ENCODE assay signal across 1 cellular context in genomic region chr22:31080848-31081649, GRCh38.
TF ChIP-seq lines count a peak whose summit lies in the region.

Gene SMTN (plus strand): TSS chr22:31081318. CDS start chr22:31083259, 1,941 bp downstream.

TF ChIP-seq in HepG2, 621 proteins besides CTCF, POLR2A, EP300 and RAD21 (continued from another document and continues in another):
- TF ChIP-seq ZNF431 (CRISPR knock-in tag; IDR thresholded peaks at IDR 0.05; ENCODE audit: borderline replicate concordance, low read depth): 0 out of 2 replicates have a peak, but pooled peaks have one; percentile 52
- TF ChIP-seq ZNF275 (CRISPR knock-in tag; IDR thresholded peaks at IDR 0.05; ENCODE audit: borderline replicate concordance): no peak; the same call in 1 of the 2 replicates
- TF ChIP-seq MXI1 (IDR thresholded peaks at IDR 0.05; ENCODE audit: borderline replicate concordance, low read depth, low read length): peak; percentile 50; the same call in 1 of the 3 replicates
- no peak for TF ChIP-seq HNF4A (CRISPR knock-in tag; IDR thresholded peaks at IDR 0.05)
- TF ChIP-seq MIXL1 (CRISPR knock-in tag; IDR thresholded peaks at IDR 0.05): no peak
- peak; percentile 68 for TF ChIP-seq HNRNPLL (IDR thresholded peaks at IDR 0.05; ENCODE audit: low read depth, low read length, poor library complexity, severe bottlenecking)
- no peak for TF ChIP-seq SUZ12 (IDR thresholded peaks at IDR 0.05; ENCODE audit: low read depth, low read length)
- TF ChIP-seq XRCC5 (optimal IDR thresholded peaks at IDR 0.05; ENCODE audit: low read length): peak; percentile 41
- TF ChIP-seq NCOR1 (IDR thresholded peaks at IDR 0.05; ENCODE audit: borderline replicate concordance, low read length): peak; percentile 33; the same call in 1 of the 2 replicates
- TF ChIP-seq EED (CRISPR knock-in tag; IDR thresholded peaks at IDR 0.05): no peak
- TF ChIP-seq TGIF2 (CRISPR knock-in tag; IDR thresholded peaks at IDR 0.05): no peak
- TF ChIP-seq TP53 (CRISPR knock-in tag; conservative IDR thresholded peaks at IDR 0.05): no peak
- no peak for TF ChIP-seq PHB2 (IDR thresholded peaks at IDR 0.05; ENCODE audit: partially characterized antibody)
- no peak for TF ChIP-seq SMARCC2 (IDR thresholded peaks at IDR 0.05)
- TF ChIP-seq ZNF615 (CRISPR knock-in tag; IDR thresholded peaks at IDR 0.05; ENCODE audit: borderline replicate concordance): no peak
- TF ChIP-seq MIER3 (CRISPR knock-in tag; IDR thresholded peaks at IDR 0.05; ENCODE audit: borderline replicate concordance): peak; percentile 56; the same call in 1 of the 2 replicates
- TF ChIP-seq ZNF180 (CRISPR knock-in tag; IDR thresholded peaks at IDR 0.05; ENCODE audit: borderline replicate concordance, low read depth): no peak
- no peak for TF ChIP-seq ZNF205 (CRISPR knock-in tag; IDR thresholded peaks at IDR 0.05)
- TF ChIP-seq ZNF557 (CRISPR knock-in tag; IDR thresholded peaks at IDR 0.05): no peak
- TF ChIP-seq XBP1 (CRISPR knock-in tag; IDR thresholded peaks at IDR 0.05): no peak
- TF ChIP-seq MTERF4 (CRISPR knock-in tag; IDR thresholded peaks at IDR 0.05): no peak
- TF ChIP-seq ZNF382 (CRISPR knock-in tag; IDR thresholded peaks at IDR 0.05; ENCODE audit: borderline replicate concordance): no peak
- no peak for TF ChIP-seq KAT7 (CRISPR knock-in tag; IDR thresholded peaks at IDR 0.05; ENCODE audit: borderline replicate concordance)
- TF ChIP-seq FOXO1 (CRISPR knock-in tag; IDR thresholded peaks at IDR 0.05): no peak
- TF ChIP-seq ZFY (CRISPR knock-in tag; IDR thresholded peaks at IDR 0.05): no peak; the same call in 1 of the 2 replicates
- TF ChIP-seq, protein P1, sequence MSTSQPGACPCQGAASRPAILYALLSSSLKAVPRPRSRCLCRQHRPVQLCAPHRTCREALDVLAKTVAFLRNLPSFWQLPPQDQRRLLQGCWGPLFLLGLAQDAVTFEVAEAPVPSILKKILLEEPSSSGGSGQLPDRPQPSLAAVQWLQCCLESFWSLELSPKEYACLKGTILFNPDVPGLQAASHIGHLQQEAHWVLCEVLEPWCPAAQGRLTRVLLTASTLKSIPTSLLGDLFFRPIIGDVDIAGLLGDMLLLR (CRISPR knock-in tag; IDR thresholded peaks at IDR 0.05): no peak
- peak; percentile 41; the same call in 1 of the 2 replicates for TF ChIP-seq NR2C2 (CRISPR knock-in tag; IDR thresholded peaks at IDR 0.05; ENCODE audit: borderline replicate concordance)
- no peak; the same call in 1 of the 2 replicates for TF ChIP-seq RFXAP (CRISPR knock-in tag; IDR thresholded peaks at IDR 0.05; ENCODE audit: borderline replicate concordance)
- no peak for TF ChIP-seq ZNF660 (CRISPR knock-in tag; IDR thresholded peaks at IDR 0.05; ENCODE audit: borderline replicate concordance, low read depth)
- TF ChIP-seq, protein P2, sequence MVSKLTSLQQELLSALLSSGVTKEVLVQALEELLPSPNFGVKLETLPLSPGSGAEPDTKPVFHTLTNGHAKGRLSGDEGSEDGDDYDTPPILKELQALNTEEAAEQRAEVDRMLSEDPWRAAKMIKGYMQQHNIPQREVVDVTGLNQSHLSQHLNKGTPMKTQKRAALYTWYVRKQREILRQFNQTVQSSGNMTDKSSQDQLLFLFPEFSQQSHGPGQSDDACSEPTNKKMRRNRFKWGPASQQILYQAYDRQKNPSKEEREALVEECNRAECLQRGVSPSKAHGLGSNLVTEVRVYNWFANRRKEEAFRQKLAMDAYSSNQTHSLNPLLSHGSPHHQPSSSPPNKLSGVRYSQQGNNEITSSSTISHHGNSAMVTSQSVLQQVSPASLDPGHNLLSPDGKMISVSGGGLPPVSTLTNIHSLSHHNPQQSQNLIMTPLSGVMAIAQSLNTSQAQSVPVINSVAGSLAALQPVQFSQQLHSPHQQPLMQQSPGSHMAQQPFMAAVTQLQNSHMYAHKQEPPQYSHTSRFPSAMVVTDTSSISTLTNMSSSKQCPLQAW (CRISPR knock-in tag; IDR thresholded peaks at IDR 0.05): peak; percentile 66; the same call in 1 of the 2 replicates
- TF ChIP-seq RAD51 (IDR thresholded peaks at IDR 0.05; ENCODE audit: borderline replicate concordance): no peak
- peak; percentile 88 for TF ChIP-seq ZNF761 (CRISPR knock-in tag; conservative IDR thresholded peaks at IDR 0.05)
- TF ChIP-seq, protein P3, sequence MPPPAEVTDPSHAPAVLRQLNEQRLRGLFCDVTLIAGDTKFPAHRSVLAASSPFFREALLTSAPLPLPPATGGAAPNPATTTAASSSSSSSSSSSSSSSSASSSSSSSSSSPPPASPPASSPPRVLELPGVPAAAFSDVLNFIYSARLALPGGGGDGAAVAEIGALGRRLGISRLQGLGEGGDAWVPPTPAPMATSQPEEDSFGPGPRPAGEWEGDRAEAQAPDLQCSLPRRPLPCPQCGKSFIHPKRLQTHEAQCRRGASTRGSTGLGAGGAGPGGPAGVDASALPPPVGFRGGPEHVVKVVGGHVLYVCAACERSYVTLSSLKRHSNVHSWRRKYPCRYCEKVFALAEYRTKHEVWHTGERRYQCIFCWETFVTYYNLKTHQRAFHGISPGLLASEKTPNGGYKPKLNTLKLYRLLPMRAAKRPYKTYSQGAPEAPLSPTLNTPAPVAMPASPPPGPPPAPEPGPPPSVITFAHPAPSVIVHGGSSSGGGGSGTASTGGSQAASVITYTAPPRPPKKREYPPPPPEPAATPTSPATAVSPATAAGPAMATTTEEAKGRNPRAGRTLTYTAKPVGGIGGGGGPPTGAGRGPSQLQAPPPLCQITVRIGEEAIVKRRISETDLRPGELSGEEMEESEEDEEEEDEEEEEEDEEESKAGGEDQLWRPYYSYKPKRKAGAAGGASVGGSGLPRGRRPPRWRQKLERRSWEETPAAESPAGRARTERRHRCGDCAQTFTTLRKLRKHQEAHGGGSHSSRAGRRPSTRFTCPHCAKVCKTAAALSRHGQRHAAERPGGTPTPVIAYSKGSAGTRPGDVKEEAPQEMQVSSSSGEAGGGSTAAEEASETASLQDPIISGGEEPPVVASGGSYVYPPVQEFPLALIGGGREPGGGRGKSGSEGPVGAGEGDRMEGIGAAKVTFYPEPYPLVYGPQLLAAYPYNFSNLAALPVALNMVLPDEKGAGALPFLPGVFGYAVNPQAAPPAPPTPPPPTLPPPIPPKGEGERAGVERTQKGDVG (CRISPR knock-in tag; IDR thresholded peaks at IDR 0.05; ENCODE audit: borderline replicate concordance): peak; percentile 39; the same call in 1 of the 2 replicates
- TF ChIP-seq PCBP1 (IDR thresholded peaks at IDR 0.05; ENCODE audit: borderline replicate concordance, low read depth, low read length): no peak
- TF ChIP-seq ZNF747 (CRISPR knock-in tag; IDR thresholded peaks at IDR 0.05; ENCODE audit: borderline replicate concordance): no peak
- no peak for TF ChIP-seq SOX5 (CRISPR knock-in tag; IDR thresholded peaks at IDR 0.05; ENCODE audit: borderline replicate concordance)
- no peak for TF ChIP-seq ZNF10 (CRISPR knock-in tag; IDR thresholded peaks at IDR 0.05; ENCODE audit: borderline replicate concordance, low read depth)
- no peak for TF ChIP-seq CAMTA2 (CRISPR knock-in tag; IDR thresholded peaks at IDR 0.05; ENCODE audit: borderline replicate concordance)
- TF ChIP-seq ZNF225 (CRISPR knock-in tag; IDR thresholded peaks at IDR 0.05): no peak
- TF ChIP-seq, protein P4, sequence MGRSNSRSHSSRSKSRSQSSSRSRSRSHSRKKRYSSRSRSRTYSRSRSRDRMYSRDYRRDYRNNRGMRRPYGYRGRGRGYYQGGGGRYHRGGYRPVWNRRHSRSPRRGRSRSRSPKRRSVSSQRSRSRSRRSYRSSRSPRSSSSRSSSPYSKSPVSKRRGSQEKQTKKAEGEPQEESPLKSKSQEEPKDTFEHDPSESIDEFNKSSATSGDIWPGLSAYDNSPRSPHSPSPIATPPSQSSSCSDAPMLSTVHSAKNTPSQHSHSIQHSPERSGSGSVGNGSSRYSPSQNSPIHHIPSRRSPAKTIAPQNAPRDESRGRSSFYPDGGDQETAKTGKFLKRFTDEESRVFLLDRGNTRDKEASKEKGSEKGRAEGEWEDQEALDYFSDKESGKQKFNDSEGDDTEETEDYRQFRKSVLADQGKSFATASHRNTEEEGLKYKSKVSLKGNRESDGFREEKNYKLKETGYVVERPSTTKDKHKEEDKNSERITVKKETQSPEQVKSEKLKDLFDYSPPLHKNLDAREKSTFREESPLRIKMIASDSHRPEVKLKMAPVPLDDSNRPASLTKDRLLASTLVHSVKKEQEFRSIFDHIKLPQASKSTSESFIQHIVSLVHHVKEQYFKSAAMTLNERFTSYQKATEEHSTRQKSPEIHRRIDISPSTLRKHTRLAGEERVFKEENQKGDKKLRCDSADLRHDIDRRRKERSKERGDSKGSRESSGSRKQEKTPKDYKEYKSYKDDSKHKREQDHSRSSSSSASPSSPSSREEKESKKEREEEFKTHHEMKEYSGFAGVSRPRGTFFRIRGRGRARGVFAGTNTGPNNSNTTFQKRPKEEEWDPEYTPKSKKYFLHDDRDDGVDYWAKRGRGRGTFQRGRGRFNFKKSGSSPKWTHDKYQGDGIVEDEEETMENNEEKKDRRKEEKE (IDR thresholded peaks at IDR 0.05): no peak
- TF ChIP-seq TEAD3 (CRISPR knock-in tag; optimal IDR thresholded peaks at IDR 0.05; ENCODE audit: borderline replicate concordance): no peak
- no peak for TF ChIP-seq BRD4 (CRISPR knock-in tag; IDR thresholded peaks at IDR 0.05)
- TF ChIP-seq YEATS4 (CRISPR knock-in tag; IDR thresholded peaks at IDR 0.05; ENCODE audit: borderline replicate concordance): no peak; the same call in 1 of the 2 replicates
- no peak for TF ChIP-seq BCL6 (CRISPR knock-in tag; IDR thresholded peaks at IDR 0.05)
- TF ChIP-seq FOXA3 (CRISPR knock-in tag; IDR thresholded peaks at IDR 0.05): no peak
- no peak for TF ChIP-seq THYN1 (CRISPR knock-in tag; IDR thresholded peaks at IDR 0.05; ENCODE audit: borderline replicate concordance, low read depth)
- TF ChIP-seq JDP2 (CRISPR knock-in tag; IDR thresholded peaks at IDR 0.05; ENCODE audit: borderline replicate concordance): no peak
- 0 out of 2 replicates have a peak, but pooled peaks have one; percentile 21 for TF ChIP-seq MYC (CRISPR knock-in tag; IDR thresholded peaks at IDR 0.05; ENCODE audit: borderline replicate concordance)
- no peak for TF ChIP-seq NFIC (IDR thresholded peaks at IDR 0.05; ENCODE audit: low read length)
- TF ChIP-seq, protein P5, sequence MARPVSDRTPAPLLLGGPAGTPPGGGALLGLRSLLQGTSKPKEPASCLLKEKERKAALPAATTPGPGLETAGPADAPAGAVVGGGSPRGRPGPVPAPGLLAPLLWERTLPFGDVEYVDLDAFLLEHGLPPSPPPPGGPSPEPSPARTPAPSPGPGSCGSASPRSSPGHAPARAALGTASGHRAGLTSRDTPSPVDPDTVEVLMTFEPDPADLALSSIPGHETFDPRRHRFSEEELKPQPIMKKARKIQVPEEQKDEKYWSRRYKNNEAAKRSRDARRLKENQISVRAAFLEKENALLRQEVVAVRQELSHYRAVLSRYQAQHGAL (CRISPR knock-in tag; IDR thresholded peaks at IDR 0.05; ENCODE audit: not compliant biosample characterization): no peak
- TF ChIP-seq ZBTB7A (CRISPR knock-in tag; IDR thresholded peaks at IDR 0.05): no peak; the same call in 1 of the 2 replicates
- 0 out of 2 replicates have a peak, but pooled peaks have one; percentile 21 for TF ChIP-seq ARID5B (CRISPR knock-in tag; IDR thresholded peaks at IDR 0.05)
